Comparison of ENCODE assay signal across 8 cellular contexts in genomic region chr14:69612759-69613145, GRCh38. TPM values are rescaled to one million over a fixed set of nuclear protein-coding genes. Genes with fewer than 3 reads are reported as not detected.
DNase-seq lines count a peak whose midpoint lies in the region; ATAC-seq and TF ChIP-seq lines count a peak whose summit lies in the region.

No MANE protein-coding gene starts in this region.

- no peak for DNase-seq in activated CD4-positive, alpha-beta T cell treated with anti-CD3 and anti-CD28 coated beads, Interleukin-2, amount 10 ng/mL, durations not matched to agents 24 days and 14 days
- DNase-seq in activated CD4-positive, alpha-beta T cell treated with anti-CD3 and anti-CD28 coated beads for 1 hour: no peak

- H3K4me1 Mint-ChIP-seq in activated CD4-positive, alpha-beta T cell treated with anti-CD3 and anti-CD28 coated beads, Interleukin-2, amount 10 ng/mL, durations not matched to agents 24 days and 14 days: peaks cover 68% of the 10 kb centered on the region

- H3K27me3 Mint-ChIP-seq in activated CD4-positive, alpha-beta T cell treated with anti-CD3 and anti-CD28 coated beads, Interleukin-2, amount 10 ng/mL, durations not matched to agents 24 days and 14 days: no peaks in the 10 kb centered on the region

- H3K4me1 ChIP-seq in gastroesophageal sphincter: peaks cover 27 to 69% (median 45%) of the 10 kb centered on the region in 3 donors

- H3F3A ChIP-seq in SU-DHL-6 (ENCODE audit: insufficient read depth): peaks cover 38% of the 10 kb centered on the region

- H3K36me3 Mint-ChIP-seq in activated CD4-positive, alpha-beta T cell treated with anti-CD3 and anti-CD28 coated beads, Interleukin-2, amount 10 ng/mL, durations not matched to agents 24 days and 14 days (ENCODE audit: low read depth): peaks cover 35% of the 10 kb centered on the region

- H3K9me3 ChIP-seq in SU-DHL-6 (ENCODE audit: insufficient read depth, low read length): no peaks in the 10 kb centered on the region
- H3K9me3 ChIP-seq in gastroesophageal sphincter: no peaks in the 10 kb centered on the region

- 6% methylated on average over 2 of the region's 2 CpGs for WGBS in gastroesophageal sphincter (ENCODE audit: low coverage in 1 of 2), 2 donors

- H4K20me1 ChIP-seq in SU-DHL-6 (ENCODE audit: low read depth, low read length): peaks cover 5% of the 10 kb centered on the region; the same call in 1 of the 2 replicates

- intact Hi-C loops in activated CD4-positive, alpha-beta T cell treated with anti-CD3 and anti-CD28 coated beads, Interleukin-2, amount 10 ng/mL, durations not matched to agents 24 days and 14 days (cut with micrococcal nuclease): loop anchor here (1.0 to 10.0 kb wide), 4 partner anchors 64 to 1400 kb away; partner anchors contain the start of genes ERH, SLC39A9 and ZFP36L1

- H3K9ac ChIP-seq in SU-DHL-6 (ENCODE audit: low read length): peak overlapping the region; percentile 79

- no peaks in the 10 kb centered on the region for H3K9me2 ChIP-seq in SU-DHL-6 (replicated peaks; ENCODE audit: insufficient read depth, low read length)

- TF ChIP-seq POLR2A in gastroesophageal sphincter (IDR thresholded peaks at IDR 0.05): no peak

- H3K27ac ChIP-seq in SU-DHL-6 (ENCODE audit: low read depth, low read length) (peak overlapping the region; percentile 95), gastroesophageal sphincter (peak overlapping the region; percentile 77 to 100 (median 99)), skin epidermis (peak overlapping the region in 20 of 21 experiments; percentile 89 to 99 (median 96))

- TF ChIP-seq CTCF in SU-DHL-6 (IDR thresholded peaks at IDR 0.05; ENCODE audit: insufficient read depth, low read length, poor library complexity, severe bottlenecking) (no peak), gastroesophageal sphincter (IDR thresholded peaks at IDR 0.05) (peak in 3 of 4 experiments; percentile 15 to 26 (median 21))

- peak overlapping the region; percentile 95 for H3K4me3 Mint-ChIP-seq in activated CD4-positive, alpha-beta T cell treated with anti-CD3 and anti-CD28 coated beads, Interleukin-2, amount 10 ng/mL, durations not matched to agents 24 days and 14 days

- H3K4me3 ChIP-seq in SU-DHL-6 (ENCODE audit: insufficient read depth, low read length, poor library complexity, severe bottlenecking) (peak overlapping the region; percentile 66), gastroesophageal sphincter (peak overlapping the region; percentile 68 to 90), skin epidermis (peak overlapping the region; percentile 62 to 91 (median 84))

- no peaks in the 10 kb centered on the region for H3K9me3 Mint-ChIP-seq in activated CD4-positive, alpha-beta T cell treated with anti-CD3 and anti-CD28 coated beads, Interleukin-2, amount 10 ng/mL, durations not matched to agents 24 days and 14 days

- peak overlapping the region; percentile 91 for H3K4me2 ChIP-seq in SU-DHL-6 (ENCODE audit: low read depth, low read length, poor library complexity, severe bottlenecking)

- peaks cover 39% of the 10 kb centered on the region for H3K79me2 ChIP-seq in SU-DHL-6 (ENCODE audit: insufficient read depth, low read length)

- H2AFZ ChIP-seq in SU-DHL-6 (ENCODE audit: low read depth, low read length, severe bottlenecking): no peak overlapping the region

- peak overlapping the region; percentile 97 for H3K27ac Mint-ChIP-seq in activated CD4-positive, alpha-beta T cell treated with anti-CD3 and anti-CD28 coated beads, Interleukin-2, amount 10 ng/mL, durations not matched to agents 24 days and 14 days

- peaks cover 5% of the 10 kb centered on the region; the same call in 1 of the 2 replicates for H3K36me3 ChIP-seq in SU-DHL-6 (ENCODE audit: low read length)
- no peaks in the 10 kb centered on the region for H3K36me3 ChIP-seq in gastroesophageal sphincter

- TF ChIP-seq EP300 in gastroesophageal sphincter (IDR thresholded peaks at IDR 0.05): no peak

- H3K27me3 ChIP-seq in SU-DHL-6 (ENCODE audit: low read length): no peaks in the 10 kb centered on the region
- H3K27me3 ChIP-seq in gastroesophageal sphincter: no peaks in the 10 kb centered on the region

- ATAC-seq in gastroesophageal sphincter (no peak), HG02571 (IDR thresholded peaks at IDR 0.05; ENCODE audit: unreplicated experiment) (no peak), HG03039 (IDR thresholded peaks at IDR 0.05; ENCODE audit: unreplicated experiment) (no peak), GM19452 (IDR thresholded peaks at IDR 0.05; ENCODE audit: unreplicated experiment) (no peak)

RNA-seq across cellular contexts. Expression of gene SUSD6, which starts 1.4 kb away (rescaled TPM):
- 73.4 and 78.9 TPM in 2 replicates for total RNA-seq in activated CD4-positive, alpha-beta T cell treated with anti-CD3 and anti-CD28 coated beads, Interleukin-2, amount 10 ng/mL, durations not matched to agents 24 days and 14 days
- 10 to 100 TPM; 24.4 to 40.6 (median 38.5) TPM for total RNA-seq in gastroesophageal sphincter

RNA-seq across cellular contexts. Expression of gene CCDC177, which starts 38.1 kb away (rescaled TPM):
- 0.05 TPM in 1 of 2 replicates, not detected in the other for total RNA-seq in activated CD4-positive, alpha-beta T cell treated with anti-CD3 and anti-CD28 coated beads, Interleukin-2, amount 10 ng/mL, durations not matched to agents 24 days and 14 days
- not detected for total RNA-seq in gastroesophageal sphincter
